In genomic region chr3:21750831-21751391, GRCh38 we compare ENCODE assay signal across 1 cellular context.
TF ChIP-seq lines count a peak whose summit lies in the region.

A gene with protein sequence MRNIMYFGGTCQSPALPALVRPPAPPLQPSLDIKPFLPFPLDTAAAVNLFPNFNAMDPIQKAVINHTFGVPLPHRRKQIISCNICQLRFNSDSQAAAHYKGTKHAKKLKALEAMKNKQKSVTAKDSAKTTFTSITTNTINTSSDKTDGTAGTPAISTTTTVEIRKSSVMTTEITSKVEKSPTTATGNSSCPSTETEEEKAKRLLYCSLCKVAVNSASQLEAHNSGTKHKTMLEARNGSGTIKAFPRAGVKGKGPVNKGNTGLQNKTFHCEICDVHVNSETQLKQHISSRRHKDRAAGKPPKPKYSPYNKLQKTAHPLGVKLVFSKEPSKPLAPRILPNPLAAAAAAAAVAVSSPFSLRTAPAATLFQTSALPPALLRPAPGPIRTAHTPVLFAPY (minus strand): TSS chr3:21751210. CDS start chr3:21750916, 294 bp downstream.

TF ChIP-seq in WTC11, 78 proteins besides CTCF, POLR2A, EP300 and RAD21 (continued from another document):
- TF ChIP-seq, protein P1, sequence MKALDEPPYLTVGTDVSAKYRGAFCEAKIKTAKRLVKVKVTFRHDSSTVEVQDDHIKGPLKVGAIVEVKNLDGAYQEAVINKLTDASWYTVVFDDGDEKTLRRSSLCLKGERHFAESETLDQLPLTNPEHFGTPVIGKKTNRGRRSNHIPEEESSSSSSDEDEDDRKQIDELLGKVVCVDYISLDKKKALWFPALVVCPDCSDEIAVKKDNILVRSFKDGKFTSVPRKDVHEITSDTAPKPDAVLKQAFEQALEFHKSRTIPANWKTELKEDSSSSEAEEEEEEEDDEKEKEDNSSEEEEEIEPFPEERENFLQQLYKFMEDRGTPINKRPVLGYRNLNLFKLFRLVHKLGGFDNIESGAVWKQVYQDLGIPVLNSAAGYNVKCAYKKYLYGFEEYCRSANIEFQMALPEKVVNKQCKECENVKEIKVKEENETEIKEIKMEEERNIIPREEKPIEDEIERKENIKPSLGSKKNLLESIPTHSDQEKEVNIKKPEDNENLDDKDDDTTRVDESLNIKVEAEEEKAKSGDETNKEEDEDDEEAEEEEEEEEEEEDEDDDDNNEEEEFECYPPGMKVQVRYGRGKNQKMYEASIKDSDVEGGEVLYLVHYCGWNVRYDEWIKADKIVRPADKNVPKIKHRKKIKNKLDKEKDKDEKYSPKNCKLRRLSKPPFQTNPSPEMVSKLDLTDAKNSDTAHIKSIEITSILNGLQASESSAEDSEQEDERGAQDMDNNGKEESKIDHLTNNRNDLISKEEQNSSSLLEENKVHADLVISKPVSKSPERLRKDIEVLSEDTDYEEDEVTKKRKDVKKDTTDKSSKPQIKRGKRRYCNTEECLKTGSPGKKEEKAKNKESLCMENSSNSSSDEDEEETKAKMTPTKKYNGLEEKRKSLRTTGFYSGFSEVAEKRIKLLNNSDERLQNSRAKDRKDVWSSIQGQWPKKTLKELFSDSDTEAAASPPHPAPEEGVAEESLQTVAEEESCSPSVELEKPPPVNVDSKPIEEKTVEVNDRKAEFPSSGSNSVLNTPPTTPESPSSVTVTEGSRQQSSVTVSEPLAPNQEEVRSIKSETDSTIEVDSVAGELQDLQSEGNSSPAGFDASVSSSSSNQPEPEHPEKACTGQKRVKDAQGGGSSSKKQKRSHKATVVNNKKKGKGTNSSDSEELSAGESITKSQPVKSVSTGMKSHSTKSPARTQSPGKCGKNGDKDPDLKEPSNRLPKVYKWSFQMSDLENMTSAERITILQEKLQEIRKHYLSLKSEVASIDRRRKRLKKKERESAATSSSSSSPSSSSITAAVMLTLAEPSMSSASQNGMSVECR (CRISPR knock-in tag; IDR thresholded peaks at IDR 0.05; ENCODE audit: borderline replicate concordance) = no peak
- TF ChIP-seq ZNF671 (CRISPR knock-in tag; IDR thresholded peaks at IDR 0.05) = no peak
- TF ChIP-seq, protein P2, sequence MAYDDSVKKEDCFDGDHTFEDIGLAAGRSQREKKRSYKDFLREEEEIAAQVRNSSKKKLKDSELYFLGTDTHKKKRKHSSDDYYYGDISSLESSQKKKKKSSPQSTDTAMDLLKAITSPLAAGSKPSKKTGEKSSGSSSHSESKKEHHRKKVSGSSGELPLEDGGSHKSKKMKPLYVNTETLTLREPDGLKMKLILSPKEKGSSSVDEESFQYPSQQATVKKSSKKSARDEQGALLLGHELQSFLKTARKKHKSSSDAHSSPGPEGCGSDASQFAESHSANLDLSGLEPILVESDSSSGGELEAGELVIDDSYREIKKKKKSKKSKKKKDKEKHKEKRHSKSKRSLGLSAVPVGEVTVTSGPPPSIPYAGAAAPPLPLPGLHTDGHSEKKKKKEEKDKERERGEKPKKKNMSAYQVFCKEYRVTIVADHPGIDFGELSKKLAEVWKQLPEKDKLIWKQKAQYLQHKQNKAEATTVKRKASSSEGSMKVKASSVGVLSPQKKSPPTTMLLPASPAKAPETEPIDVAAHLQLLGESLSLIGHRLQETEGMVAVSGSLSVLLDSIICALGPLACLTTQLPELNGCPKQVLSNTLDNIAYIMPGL (CRISPR knock-in tag; IDR thresholded peaks at IDR 0.05) = 0 out of 2 replicates have a peak, but pooled peaks have one; percentile 29
- TF ChIP-seq MXD4 (CRISPR knock-in tag; IDR thresholded peaks at IDR 0.05; ENCODE audit: borderline replicate concordance) = no peak
